In genomic region chr2:10447300-10448207, GRCh38 we compare ENCODE assay signal across 8 cellular contexts. TPM values are rescaled to one million over a fixed set of nuclear protein-coding genes. Genes with fewer than 3 reads are reported as not detected.
DNase-seq lines count a peak whose midpoint lies in the region; ATAC-seq and TF ChIP-seq lines count a peak whose summit lies in the region.

No MANE protein-coding gene starts in this region.

- H3K36me3 Mint-ChIP-seq in activated T-cell treated with anti-CD3 and anti-CD28 coated beads, Interleukin-2, amount 50 U/mL, for 72 hours (ENCODE audit: insufficient read depth in 2 of 2), result peaks cover 9 to 16% of the 10 kb centered on the region in 2 donors

- H3K36me3 ChIP-seq in gastroesophageal sphincter (peaks cover 0 to 24% of the 10 kb centered on the region in 2 donors), neutrophil (peaks cover 22% of the 10 kb centered on the region)

- TF ChIP-seq CTCF in NB4 (IDR thresholded peaks at IDR 0.05; ENCODE audit: low read depth, low read length), result no peak
- peak in 3 of 4 experiments; percentile 3 to 44 (median 26) for TF ChIP-seq CTCF in gastroesophageal sphincter (IDR thresholded peaks at IDR 0.05)
- TF ChIP-seq CTCF in neutrophil (IDR thresholded peaks at IDR 0.05), result no peak

- H3K9me3 Mint-ChIP-seq in activated T-cell treated with anti-CD3 and anti-CD28 coated beads, Interleukin-2, amount 50 U/mL, for 72 hours, result no peaks in the 10 kb centered on the region

- H3K4me3 ChIP-seq in NB4 (ENCODE audit: low read depth, low read length) (peak overlapping the region; percentile 80), gastroesophageal sphincter (peak overlapping the region; percentile 62 to 81), neutrophil (ENCODE audit: low read depth in 1 of 2, low read length in 1 of 2) (peak overlapping the region; percentile 58 to 73)

- no peaks in the 10 kb centered on the region for H3K27me3 Mint-ChIP-seq in activated T-cell treated with anti-CD3 and anti-CD28 coated beads, Interleukin-2, amount 50 U/mL, for 72 hours (ENCODE audit: low read depth)

- TF ChIP-seq POLR2A in NB4 (IDR thresholded peaks at IDR 0.05; ENCODE audit: extremely low read depth, insufficient read length) (peak; percentile 32), gastroesophageal sphincter (IDR thresholded peaks at IDR 0.05) (peak in 1 of 2 donors; percentile 9)

- 0 to 8% methylated on average over 4 to 6 of the region's 75 CpGs for WGBS in gastroesophageal sphincter (ENCODE audit: low coverage in 1 of 2), 2 donors

- H3K27ac ChIP-seq in gastroesophageal sphincter, result peak overlapping the region; percentile 93 to 99 (median 97)
- H3K27ac ChIP-seq in neutrophil, result peak overlapping the region; percentile 89

- H3K27ac Mint-ChIP-seq in activated T-cell treated with anti-CD3 and anti-CD28 coated beads, Interleukin-2, amount 50 U/mL, for 72 hours, result peak overlapping the region; percentile 81

- no peak for TF ChIP-seq EP300 in gastroesophageal sphincter (IDR thresholded peaks at IDR 0.05)

- H3K27me3 ChIP-seq in gastroesophageal sphincter (no peaks in the 10 kb centered on the region), neutrophil (no peaks in the 10 kb centered on the region)

- peak in 3 of 4 experiments; percentile 26 to 43 (median 38) for DNase-seq in stimulated activated CD4-positive, alpha-beta T cell treated with anti-CD3 and anti-CD28 coated beads, Interleukin-1b, Interleukin-23, amount 100 ng/mL, for 24 hours (ENCODE audit: low read depth in 4 of 4, low spot score in 1 of 4)
- DNase-seq in stimulated activated CD4-positive, alpha-beta T cell treated with anti-CD3 and anti-CD28 coated beads, Interleukin-12 subunit alpha, Interleukin-12 subunit beta, amount 100 ng/mL, for 4 hours, result no peak
- DNase-seq in NB4 (ENCODE audit: low read depth) (no peak), activated gamma-delta T cell (lab: John Stamatoyannopoulos, UW) (no peak)
- peak in 1 of 2 donors; percentile 67 for DNase-seq in activated T-cell treated with anti-CD3 and anti-CD28 coated beads, Interleukin-2, amount 50 U/mL, for 72 hours

- peak; percentile 42 for ATAC-seq in HG02678 (IDR thresholded peaks at IDR 0.05; ENCODE audit: unreplicated experiment)
- peak; percentile 63 to 64 for ATAC-seq in activated T-cell treated with anti-CD3 and anti-CD28 coated beads, Interleukin-2, amount 50 U/mL, for 72 hours (replicated peaks in 1 of 2)
- peak; percentile 65 for ATAC-seq in gastroesophageal sphincter

- H3K4me1 ChIP-seq in gastroesophageal sphincter (peaks cover 3 to 70% (median 15%) of the 10 kb centered on the region in 3 donors), neutrophil (ENCODE audit: control insufficient read depth in 1 of 2, insufficient read depth in 1 of 2, low read depth in 1 of 2, low read length in 1 of 2) (peaks cover 20 to 23% of the 10 kb centered on the region in 2 experiments)

- H3K4me1 Mint-ChIP-seq in activated T-cell treated with anti-CD3 and anti-CD28 coated beads, Interleukin-2, amount 50 U/mL, for 72 hours (ENCODE audit: low read depth), result peaks cover 69% of the 10 kb centered on the region

- H3K4me3 Mint-ChIP-seq in activated T-cell treated with anti-CD3 and anti-CD28 coated beads, Interleukin-2, amount 50 U/mL, for 72 hours, result peak overlapping the region; percentile 86 to 90

- no peaks in the 10 kb centered on the region for H3K9me3 ChIP-seq in gastroesophageal sphincter
- no peaks in the 10 kb centered on the region for H3K9me3 ChIP-seq in neutrophil

RNA-seq across cellular contexts. Expression of gene ODC1, which starts 0.6 kb away (rescaled TPM):
- 10 to 100 TPM; 72.0 to 73.5 TPM for total RNA-seq in activated T-cell treated with anti-CD3 and anti-CD28 coated beads, Interleukin-2, amount 50 U/mL, for 72 hours
- total RNA-seq in gastroesophageal sphincter, result 100 to 1,000 TPM; 105 to 199 (median 137) TPM

Comparison
In these comparisons a context has a peak if more than half of its experiments do, and no peak if none do; other contexts are left out.
1. DNase-seq: peak in stimulated activated CD4-positive, alpha-beta T cell treated with anti-CD3 and anti-CD28 coated beads, Interleukin-1b, Interleukin-23, amount 100 ng/mL, for 24 hours (3 of 4); none in stimulated activated CD4-positive, alpha-beta T cell treated with anti-CD3 and anti-CD28 coated beads, Interleukin-12 subunit alpha, Interleukin-12 subunit beta, amount 100 ng/mL, for 4 hours (single experiment), NB4 (single experiment) and activated gamma-delta T cell (single experiment).
2. CTCF ChIP-seq: peak in gastroesophageal sphincter (3 of 4); none in NB4 (single experiment) and neutrophil (single experiment).
3. Peak in every context shown above with its lines, with median percentiles within 50 percentile points of each other: ATAC-seq and H3K4me3 ChIP-seq.